In the genomic region with DNA sequence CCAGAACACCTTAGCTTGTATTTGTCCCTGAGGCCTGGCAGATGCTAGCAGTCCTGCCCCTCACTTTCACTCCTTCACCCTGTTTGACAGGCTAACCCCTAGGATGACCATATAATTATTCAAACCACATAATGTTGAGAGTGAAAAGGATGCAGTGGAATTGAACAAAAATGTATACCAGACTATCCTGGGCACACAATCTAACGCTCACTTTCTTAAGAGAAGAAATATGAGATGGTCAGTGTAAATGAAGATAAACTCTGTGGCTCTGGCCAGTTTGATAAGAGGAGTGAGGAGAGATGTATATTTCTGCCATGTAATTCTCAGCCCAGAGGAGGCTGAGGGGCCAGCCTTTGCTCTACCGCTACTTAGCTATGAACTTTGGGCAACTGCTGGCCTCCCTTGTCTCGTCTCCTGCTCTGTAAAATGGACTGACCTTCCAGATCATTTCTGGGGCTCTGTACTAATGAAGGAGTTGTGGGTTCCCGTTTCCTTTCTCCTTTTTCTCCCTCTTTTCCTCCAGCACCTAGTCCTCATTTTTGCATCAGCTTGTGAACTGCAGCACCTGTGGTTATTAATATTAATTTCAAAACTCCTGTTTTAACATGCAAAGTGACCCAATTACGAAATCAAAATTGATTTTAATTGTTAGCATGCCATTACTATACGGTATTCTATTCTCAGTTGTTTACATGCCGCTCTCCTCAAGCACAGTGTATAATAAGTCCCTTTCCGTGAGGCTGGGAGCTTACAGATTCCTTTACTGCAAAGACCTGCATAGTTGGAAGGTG, we compare ENCODE assay signal across 22 cellular contexts.
"Had no signal": no experiment of that assay in that cellular context is flagged by ENCODE, and none has a peak within 500 bp of the region (broad histone marks: within the 10 kb centered on the region; RNA-seq: fewer than 3 reads in every experiment).

No MANE protein-coding gene starts in this region.

- DNase-seq: activated CD4-positive, alpha-beta T cell treated with anti-CD3 and anti-CD28 coated beads for 4 hours; activated CD4-positive, alpha-beta T cell treated with anti-CD3 and anti-CD28 coated beads, Interleukin-2, amount 50 U/mL, for 4 hours; activated CD8-positive, alpha-beta memory T cell treated with anti-CD3 and anti-CD28 coated beads, Interleukin-2, amount 10 ng/mL, durations not matched to agents 7 days and 5 days; activated effector memory CD4-positive, alpha-beta T cell treated with Interleukin-2 at 50 U/mL for 16 hours; activated naive CD4-positive, alpha-beta T cell; activated T-cell treated with anti-CD3 and anti-CD28 coated beads, Interleukin-2, amount 50 U/mL, for 24 hours; aorta; IMR-90; KG1; NCI-H1092; NCI-H1417 treated with DMSO at 0.1 percent for 48 hours; NCI-H1694; NCI-H2029; NCI-H2107; NCI-H2171 treated with DMSO at 0.1 percent for 48 hours; NCI-H226; NCI-H510A treated with DMSO at 0.1 percent for 48 hours; NK-92 treated with Interleukin-12 subunit alpha and Interleukin-12 subunit beta, amount 100 ng/mL, for 24 hours; PC-9; SIG-M5; T-helper 17 cell; T-helper 9 cell had no signal

- H3K27ac ChIP-seq: PC-9 had no signal

- H3K4me3 ChIP-seq: PC-9 had no signal
